Comparison of ENCODE assay signal across 15 cellular contexts in genomic region chr10:100004805-100005510, GRCh38. TPM values are rescaled to one million over a fixed set of nuclear protein-coding genes. Genes with fewer than 3 reads are reported as not detected.
DNase-seq lines count a peak whose midpoint lies in the region; FAIRE-seq and TF ChIP-seq lines count a peak whose summit lies in the region.
"Had no signal": no experiment of that assay in that cellular context is flagged by ENCODE, and none has a peak within 500 bp of the region (broad histone marks: within the 10 kb centered on the region; RNA-seq: fewer than 3 reads in every experiment).

No MANE protein-coding gene starts in this region.

- FAIRE-seq in GM12892 (lab: Jason Lieb, UNC): peak; percentile 67
- FAIRE-seq: TTC549 had no signal

- H3K4me2 ChIP-seq in smooth muscle cell: peak overlapping the region; percentile 73

- peaks cover 31% of the 10 kb centered on the region for H3F3A ChIP-seq in smooth muscle cell (ENCODE audit: low read depth)

- 45% methylated on average over 3 of the region's 3 CpGs for WGBS in smooth muscle cell (ENCODE audit: low lambda C conversion rate)
- WGBS in ovary, 3 donors: 73 to 80% (median 75%) methylated on average over 3 of the region's 3 CpGs

- H3K9ac ChIP-seq in adipocyte (ENCODE audit: low read length) (peak overlapping the region; percentile 82), smooth muscle cell (ENCODE audit: low read depth) (peak overlapping the region; percentile 77)

- H3K27me3 ChIP-seq in adipocyte (replicated peaks; ENCODE audit: control insufficient read depth, insufficient read depth, low read length) (no peaks in the 10 kb centered on the region), smooth muscle cell (ENCODE audit: low read depth) (no peaks in the 10 kb centered on the region), ovary (no peaks in the 10 kb centered on the region)

- H3K27ac ChIP-seq in smooth muscle cell (ENCODE audit: low read depth) (peak overlapping the region; percentile 97), ovary (no peak overlapping the region)

- intact Hi-C loops in ovary (cut with DNase I): loop anchor here in 2 of 4 donors (5.0 to 10.0 kb wide), 2 partner anchors 90 to 98 kb away; no protein-coding TSS in a partner anchor

- H3K79me2 ChIP-seq in smooth muscle cell (ENCODE audit: low read depth): peaks cover 90% of the 10 kb centered on the region

- TF ChIP-seq POLR2A in GM12892 (IDR thresholded peaks at IDR 0.05; ENCODE audit: low read depth, low read length) (no peak), ovary (IDR thresholded peaks at IDR 0.05) (no peak)

- no peak overlapping the region for H2AFZ ChIP-seq in smooth muscle cell (ENCODE audit: low read depth)

- TF ChIP-seq CTCF in fibroblast of pulmonary artery (IDR thresholded peaks at IDR 0.05; ENCODE audit: low read length, missing control alignments): no peak
- TF ChIP-seq CTCF in smooth muscle cell (IDR thresholded peaks at IDR 0.05; ENCODE audit: borderline replicate concordance, insufficient read depth, poor library complexity, severe bottlenecking): no peak
- no peak for TF ChIP-seq CTCF in ovary (IDR thresholded peaks at IDR 0.05)

- TF ChIP-seq EP300 in ovary (IDR thresholded peaks at IDR 0.05): no peak

- H3K36me3 ChIP-seq in adipocyte (ENCODE audit: control insufficient read depth, insufficient read depth, low read length, severe bottlenecking): peaks cover 6% of the 10 kb centered on the region
- no peaks in the 10 kb centered on the region for H3K36me3 ChIP-seq in smooth muscle cell (ENCODE audit: low read depth)
- no peaks in the 10 kb centered on the region for H3K36me3 ChIP-seq in ovary

- DNase-seq in GM12892 (ENCODE audit: insufficient read length) (no peak), adipocyte (ENCODE audit: low read depth) (no peak), fibroblast of pulmonary artery (ENCODE audit: low read depth) (no peak), smooth muscle cell (lab: John Stamatoyannopoulos, UW; ENCODE audit: unreplicated experiment) (no peak), NCI-H1092 treated with DMSO at 0.1 percent for 48 hours (lab: John Stamatoyannopoulos, UW) (no peak), ovary (no peak), germinal center (ENCODE audit: low spot score) (no peak), NCI-H1417 treated with DMSO at 0.1 percent for 48 hours (lab: John Stamatoyannopoulos, UW) (no peak)
- DNase-seq: activated CD8-positive, alpha-beta memory T cell treated with anti-CD3 and anti-CD28 coated beads for 24 hours; activated naive CD4-positive, alpha-beta T cell treated with anti-CD3 and anti-CD28 coated beads for 36 hours; CD8-positive, alpha-beta T cell; NCI-H1417; NCI-H524; right cardiac atrium had no signal

- H3K4me1 ChIP-seq in adipocyte (ENCODE audit: control insufficient read depth, insufficient read depth, low read length): peaks cover 62% of the 10 kb centered on the region
- H3K4me1 ChIP-seq in smooth muscle cell (ENCODE audit: low read depth): peaks cover 41% of the 10 kb centered on the region
- H3K4me1 ChIP-seq in ovary (ENCODE audit: insufficient read depth): peaks cover 13% of the 10 kb centered on the region

- no peaks in the 10 kb centered on the region for H3K9me3 ChIP-seq in adipocyte (ENCODE audit: control insufficient read depth, low read length)
- H3K9me3 ChIP-seq in smooth muscle cell (replicated peaks; ENCODE audit: low read depth): no peaks in the 10 kb centered on the region
- no peaks in the 10 kb centered on the region for H3K9me3 ChIP-seq in ovary

- H4K20me1 ChIP-seq in smooth muscle cell (ENCODE audit: low read depth): peaks cover 26% of the 10 kb centered on the region

- peak overlapping the region; percentile 73 for H3K4me3 ChIP-seq in adipocyte (ENCODE audit: low read length)
- peak overlapping the region; percentile 17 for H3K4me3 ChIP-seq in fibroblast of pulmonary artery (replicated peaks; ENCODE audit: low read depth, low read length)
- H3K4me3 ChIP-seq in smooth muscle cell: no peak overlapping the region
- H3K4me3 ChIP-seq in ovary: no peak overlapping the region

RNA-seq across cellular contexts. Expression of gene DNMBP, which starts 4.8 kb away (rescaled TPM):
- 12.1 TPM for polyA plus RNA-seq in GM12892 (2012; ENCODE audit: missing spikeins)
- total RNA-seq in smooth muscle cell (14.1 and 17.9 TPM in 2 replicates), ovary (10 to 100 TPM; 10.8 to 25.4 (median 20.3) TPM)
- polyA plus RNA-seq in smooth muscle cell (9.4 and 12.7 TPM in 2 replicates), ovary (10 to 100 TPM; 12.9 to 23.1 TPM)

Comparison
In these comparisons a context has a peak if more than half of its experiments do, and no peak if none do; other contexts are left out.
1. H3K4me3 ChIP-seq: peak in adipocyte (single experiment) and fibroblast of pulmonary artery (single experiment); none in smooth muscle cell (single experiment) and ovary (single experiment).